In genomic region chr2:170812716-170813585, GRCh38 we compare ENCODE assay signal across 8 cellular contexts. TPM values are rescaled to one million over a fixed set of nuclear protein-coding genes. Genes with fewer than 3 reads are reported as not detected.
A peak's percentile ranks its signal among the peaks of the same experiment; 100 is the strongest.
DNase-seq lines count a peak whose midpoint lies in the region; ATAC-seq and TF ChIP-seq lines count a peak whose summit lies in the region.

No MANE protein-coding gene starts in this region.

- H3K4me1 ChIP-seq in CD4-positive, CD25-positive, alpha-beta regulatory T cell (ENCODE audit: control insufficient read depth, insufficient read depth, low read length, poor library complexity, severe bottlenecking) = peaks cover 31% of the 10 kb centered on the region
- peaks cover 15% of the 10 kb centered on the region for H3K4me1 ChIP-seq in adipocyte (ENCODE audit: control insufficient read depth, insufficient read depth, low read length)
- peaks cover 0 to 40% of the 10 kb centered on the region in 2 donors for H3K4me1 ChIP-seq in right atrium auricular region

- no peaks in the 10 kb centered on the region for H3K36me3 ChIP-seq in CD4-positive, CD25-positive, alpha-beta regulatory T cell (ENCODE audit: control insufficient read depth, insufficient read depth, low read length)
- H3K36me3 ChIP-seq in H7 (replicated peaks; ENCODE audit: control insufficient read depth, insufficient read depth, low read length) = no peaks in the 10 kb centered on the region
- H3K36me3 ChIP-seq in adipocyte (ENCODE audit: control insufficient read depth, insufficient read depth, low read length, severe bottlenecking) = no peaks in the 10 kb centered on the region
- no peaks in the 10 kb centered on the region for H3K36me3 ChIP-seq in right atrium auricular region

- H3K4me1 Mint-ChIP-seq in CD4-positive, CD25-positive, alpha-beta regulatory T cell = peaks cover 5 to 40% (median 6%) of the 10 kb centered on the region in 4 donors

- ATAC-seq in CD4-positive, CD25-positive, alpha-beta regulatory T cell (ENCODE audit: low read depth in 2 of 2) = no peak
- peak; percentile 78 for ATAC-seq in sciatic nerve
- no peak for ATAC-seq in GM21786 (IDR thresholded peaks at IDR 0.05; ENCODE audit: unreplicated experiment)
- ATAC-seq in GM19351 (IDR thresholded peaks at IDR 0.05; ENCODE audit: unreplicated experiment) = no peak

- H3K36me3 Mint-ChIP-seq in CD4-positive, CD25-positive, alpha-beta regulatory T cell = no peaks in the 10 kb centered on the region

- peak; percentile 62 to 84 for TF ChIP-seq CTCF in right atrium auricular region (IDR thresholded peaks at IDR 0.05)

- no peak overlapping the region for H3K9ac ChIP-seq in adipocyte (ENCODE audit: low read length)

- no peak overlapping the region for H3K27ac ChIP-seq in CD4-positive, CD25-positive, alpha-beta regulatory T cell (ENCODE audit: insufficient read depth, low read length, poor library complexity, severe bottlenecking)
- no peak overlapping the region for H3K27ac ChIP-seq in right atrium auricular region

- no peaks in the 10 kb centered on the region for H3K9me3 Mint-ChIP-seq in CD4-positive, CD25-positive, alpha-beta regulatory T cell

- peak overlapping the region in 1 of 4 donors; percentile 21 for H3K4me3 Mint-ChIP-seq in CD4-positive, CD25-positive, alpha-beta regulatory T cell

- H3K9me3 ChIP-seq in CD4-positive, CD25-positive, alpha-beta regulatory T cell (ENCODE audit: control insufficient read depth in 2 of 2, low read length in 2 of 2) = no peaks in the 10 kb centered on the region
- H3K9me3 ChIP-seq in adipocyte (ENCODE audit: control insufficient read depth, low read length) = no peaks in the 10 kb centered on the region
- no peaks in the 10 kb centered on the region for H3K9me3 ChIP-seq in right atrium auricular region

- peaks cover 28% of the 10 kb centered on the region for H3K27me3 ChIP-seq in CD4-positive, CD25-positive, alpha-beta regulatory T cell (ENCODE audit: control insufficient read depth, insufficient read depth, low read length)
- peaks cover 48% of the 10 kb centered on the region for H3K27me3 ChIP-seq in H7 (ENCODE audit: control insufficient read depth, insufficient read depth, low read length)
- peaks cover 54% of the 10 kb centered on the region for H3K27me3 ChIP-seq in adipocyte (replicated peaks; ENCODE audit: control insufficient read depth, insufficient read depth, low read length)
- peaks cover 28 to 45% of the 10 kb centered on the region in 2 donors for H3K27me3 ChIP-seq in right atrium auricular region

- DNase-seq in CD4-positive, CD25-positive, alpha-beta regulatory T cell = peak in 2 of 3 donors; percentile 44 to 70
- DNase-seq in H7 = peak; percentile 65
- DNase-seq in NCI-H2227 treated with DMSO at 0.1 percent for 48 hours (lab: John Stamatoyannopoulos, UW) = peak; percentile 92
- peak; percentile 98 for DNase-seq in adipocyte (ENCODE audit: low read depth)
- no peak for DNase-seq in right atrium auricular region (ENCODE audit: low spot score)
- no peak for DNase-seq in sciatic nerve (ENCODE audit: low spot score)

- H3K4me3 ChIP-seq in CD4-positive, CD25-positive, alpha-beta regulatory T cell (ENCODE audit: low read depth, low read length) = no peak overlapping the region
- H3K4me3 ChIP-seq in H7 (ENCODE audit: insufficient read depth, low read depth, low read length) (peak overlapping the region; percentile 33), adipocyte (ENCODE audit: low read length) (no peak overlapping the region), right atrium auricular region (no peak overlapping the region)

- intact Hi-C loops in sciatic nerve (cut with DNase I) = loop anchor here (10.0 kb wide), 1 partner anchor 418 kb away; no protein-coding TSS in a partner anchor

- H3K27me3 Mint-ChIP-seq in CD4-positive, CD25-positive, alpha-beta regulatory T cell = peaks cover 76% of the 10 kb centered on the region

- H3K27ac Mint-ChIP-seq in CD4-positive, CD25-positive, alpha-beta regulatory T cell = no peak overlapping the region

RNA-seq across cellular contexts. Expression of gene GAD1, which starts 3.7 kb away (rescaled TPM):
- not detected for total RNA-seq in CD4-positive, CD25-positive, alpha-beta regulatory T cell
- polyA plus RNA-seq in CD4-positive, CD25-positive, alpha-beta regulatory T cell = not detected
- total RNA-seq in H7 (2014; rRNA removed; shearing (Covaris generic)) = 19.3 and 25.8 TPM in 2 replicates
- not detected for total RNA-seq in right atrium auricular region
- total RNA-seq in sciatic nerve = 0.36 TPM

RNA-seq across cellular contexts. Expression of gene ERICH2, which starts 42.8 kb away (rescaled TPM):
- not detected for total RNA-seq in CD4-positive, CD25-positive, alpha-beta regulatory T cell
- not detected for polyA plus RNA-seq in CD4-positive, CD25-positive, alpha-beta regulatory T cell
- 0.89 TPM in 1 of 2 replicates, not detected in the other for total RNA-seq in H7 (2014; rRNA removed; shearing (Covaris generic))
- total RNA-seq in right atrium auricular region (not detected), sciatic nerve (0.85 TPM)

Comparison
In these comparisons a context has a peak if more than half of its experiments do, and no peak if none do; other contexts are left out.
1. DNase-seq: peak in CD4-positive, CD25-positive, alpha-beta regulatory T cell (2 of 3), H7 (single experiment), NCI-H2227 treated with DMSO at 0.1 percent for 48 hours (single experiment) and adipocyte (single experiment); none in right atrium auricular region (single experiment) and sciatic nerve (single experiment).
2. RNA of gene GAD1, which starts 3.7 kb away (total RNA-seq): 19.3 to 25.8 TPM in H7; 0.36 TPM in sciatic nerve (single experiment), not detected in CD4-positive, CD25-positive, alpha-beta regulatory T cell (single experiment) and not detected in right atrium auricular region; every median in the first group is over 10 times any median in the second.